ENCODE assay signal across 25 cellular contexts in genomic region chr11:130397780-130398179, GRCh38. TPM values are rescaled to one million over a fixed set of nuclear protein-coding genes. Genes with fewer than 3 reads are reported as not detected.
"Had no signal": no experiment of that assay in that cellular context is flagged by ENCODE, and none has a peak within 500 bp of the region (broad histone marks: within the 10 kb centered on the region; RNA-seq: fewer than 3 reads in every experiment).

No MANE protein-coding gene starts in this region.

- H3K9me3 ChIP-seq: esophagus muscularis mucosa, right lobe of liver, testis, upper lobe of left lung had no signal

- H3K27ac ChIP-seq: brain microvascular endothelial cell, esophagus muscularis mucosa, right lobe of liver, skin epidermis, testis, upper lobe of left lung had no signal

- H3K36me3 Mint-ChIP-seq: activated naive CD4-positive, alpha-beta T cell treated with anti-CD3 and anti-CD28 coated beads, Interleukin-2, amount 50 U/mL, for 72 hours had no signal

- ATAC-seq: activated CD4-positive, alpha-beta T cell treated with anti-CD3 and anti-CD28 coated beads for 36 hours; activated naive CD4-positive, alpha-beta T cell treated with anti-CD3 and anti-CD28 coated beads, Interleukin-2, amount 50 U/mL, for 72 hours; activated T-helper 17 cell treated with anti-CD3 and anti-CD28 coated beads, Interleukin-2, amount 50 U/mL, for 72 hours; effector memory CD8-positive, alpha-beta T cell; left ventricle myocardium superior had no signal

- H3K4me1 ChIP-seq: testis had no signal

- H3K27me3 ChIP-seq: esophagus muscularis mucosa, right lobe of liver, testis, upper lobe of left lung had no signal

- H3K27ac Mint-ChIP-seq: activated B cell treated with CpG ODN at 0.5 μM for 24 hours; activated CD4-positive, alpha-beta T cell treated with anti-CD3 and anti-CD28 coated beads for 36 hours; activated naive CD4-positive, alpha-beta T cell treated with anti-CD3 and anti-CD28 coated beads, Interleukin-2, amount 50 U/mL, for 72 hours; activated T-cell treated with anti-CD3 and anti-CD28 coated beads, Interleukin-2, amount 50 U/mL, for 24 hours; activated T-helper 17 cell treated with anti-CD3 and anti-CD28 coated beads, Interleukin-2, amount 50 U/mL, for 72 hours; effector memory CD8-positive, alpha-beta T cell; nephron progenitor cell had no signal

- H3K4me3 Mint-ChIP-seq: activated B cell treated with CpG ODN at 0.5 μM for 24 hours; activated CD4-positive, alpha-beta T cell treated with anti-CD3 and anti-CD28 coated beads for 36 hours; activated T-cell treated with anti-CD3 and anti-CD28 coated beads, Interleukin-2, amount 50 U/mL, for 24 hours; activated T-helper 17 cell treated with anti-CD3 and anti-CD28 coated beads, Interleukin-2, amount 50 U/mL, for 72 hours; central memory CD8-positive, alpha-beta T cell; effector memory CD8-positive, alpha-beta T cell; nephron progenitor cell had no signal

- H3K36me3 ChIP-seq: brain microvascular endothelial cell, esophagus muscularis mucosa, right lobe of liver, upper lobe of left lung had no signal

- H3K4me3 ChIP-seq: esophagus muscularis mucosa, right lobe of liver, skin epidermis, testis, upper lobe of left lung had no signal

- H3K9me3 Mint-ChIP-seq: activated B cell treated with CpG ODN at 0.5 μM for 24 hours; activated naive CD4-positive, alpha-beta T cell treated with anti-CD3 and anti-CD28 coated beads, Interleukin-2, amount 50 U/mL, for 72 hours; activated T-cell treated with anti-CD3 and anti-CD28 coated beads, Interleukin-2, amount 50 U/mL, for 24 hours; activated T-helper 17 cell treated with anti-CD3 and anti-CD28 coated beads, Interleukin-2, amount 50 U/mL, for 72 hours; central memory CD8-positive, alpha-beta T cell; effector memory CD8-positive, alpha-beta T cell had no signal

- DNase-seq: activated B cell treated with CpG ODN at 0.5 μM for 24 hours; activated CD4-positive, alpha-beta T cell treated with anti-CD3 and anti-CD28 coated beads for 36 hours; activated CD4-positive, alpha-beta T cell treated with anti-CD3 and anti-CD28 coated beads, Interleukin-2, amount 50 U/mL, for 4 hours; activated CD8-positive, alpha-beta memory T cell treated with anti-CD3 and anti-CD28 coated beads for 24 hours; activated CD8-positive, alpha-beta memory T cell treated with anti-CD3 and anti-CD28 coated beads, Interleukin-2, amount 50 U/mL, for 4 hours; activated T-cell treated with anti-CD3 and anti-CD28 coated beads, Interleukin-2, amount 50 U/mL, for 24 hours; aorta; brain microvascular endothelial cell; effector memory CD8-positive, alpha-beta T cell; hypothalamus; left ventricle myocardium superior; nephron progenitor cell; occipital lobe; stimulated activated CD4-positive, alpha-beta T cell treated with anti-CD3 and anti-CD28 coated beads, Interleukin-1b, Interleukin-23, amount 100 ng/mL, for 48 hours; T-helper 1 cell; T-helper 9 cell; testis; upper lobe of left lung had no signal

RNA-seq across cellular contexts. Expression of gene ADAMTS8, which starts 30.6 kb away (rescaled TPM):
- total RNA-seq: activated B cell treated with CpG ODN at 0.5 μM for 24 hours; activated CD4-positive, alpha-beta T cell treated with anti-CD3 and anti-CD28 coated beads for 36 hours; activated naive CD4-positive, alpha-beta T cell treated with anti-CD3 and anti-CD28 coated beads, Interleukin-2, amount 50 U/mL, for 72 hours; activated T-helper 17 cell treated with anti-CD3 and anti-CD28 coated beads, Interleukin-2, amount 50 U/mL, for 72 hours; dermis microvascular lymphatic vessel endothelial cell had no signal

RNA-seq across cellular contexts. Expression of gene ADAMTS15, which starts 50.7 kb away (rescaled TPM):
- total RNA-seq: activated B cell treated with CpG ODN at 0.5 μM for 24 hours; activated CD4-positive, alpha-beta T cell treated with anti-CD3 and anti-CD28 coated beads for 36 hours; activated naive CD4-positive, alpha-beta T cell treated with anti-CD3 and anti-CD28 coated beads, Interleukin-2, amount 50 U/mL, for 72 hours; activated T-helper 17 cell treated with anti-CD3 and anti-CD28 coated beads, Interleukin-2, amount 50 U/mL, for 72 hours had no signal
